In the genomic region with DNA sequence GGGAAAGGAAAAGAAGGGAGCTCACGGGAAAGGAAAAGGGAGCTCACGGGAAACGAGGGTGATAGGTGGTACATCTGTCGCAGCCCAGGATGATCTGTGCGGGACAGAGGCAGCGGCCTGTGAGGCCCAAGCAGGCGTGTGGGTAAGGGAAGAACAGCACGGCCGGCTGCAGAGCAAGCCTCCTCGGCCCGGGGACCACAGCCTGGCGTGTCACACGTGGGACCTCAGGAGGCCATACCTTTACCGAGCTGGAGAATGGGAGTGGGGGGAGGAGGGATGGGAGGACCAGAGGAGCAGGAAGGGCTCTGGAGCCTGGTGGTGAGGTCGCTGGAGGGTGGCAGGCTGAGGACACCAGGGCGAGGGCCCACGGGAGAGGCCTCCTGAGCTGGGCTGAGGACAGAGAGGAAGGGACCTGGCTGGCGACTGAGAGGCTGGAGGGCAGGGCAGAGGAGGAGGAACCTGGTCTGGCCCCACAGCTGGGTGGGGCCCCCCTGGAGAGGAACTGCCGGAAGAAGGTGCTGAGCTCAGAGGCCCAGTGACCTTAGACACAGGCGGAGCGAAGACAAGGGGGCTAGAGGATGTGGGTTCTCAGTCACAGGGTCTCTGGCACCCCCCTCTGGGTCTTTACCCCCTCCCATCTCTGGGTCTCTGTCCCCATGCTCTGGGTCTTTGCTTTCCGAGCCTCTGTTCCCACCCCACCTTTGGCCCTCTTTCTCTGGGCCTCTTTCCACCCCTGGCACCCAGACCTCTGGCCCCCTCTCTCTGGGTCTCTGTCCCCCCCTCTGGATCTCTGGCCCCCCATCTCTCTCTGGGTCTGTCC, we compare ENCODE assay signal across 1 cellular context.
A peak's percentile ranks its signal among the peaks of the same experiment; 100 is the strongest.
TF ChIP-seq lines count a peak whose summit lies in the region.

No MANE protein-coding gene starts in this region.

TF ChIP-seq in HepG2, 621 proteins besides CTCF, POLR2A, EP300 and RAD21 (continued from another document and continues in another):
- TF ChIP-seq ZBTB40 (IDR thresholded peaks at IDR 0.05): no peak
- TF ChIP-seq ZBTB40 (CRISPR knock-in tag; IDR thresholded peaks at IDR 0.05): peak; percentile 67; the same call in 1 of the 2 replicates
- peak; percentile 30; the same call in 1 of the 2 replicates for TF ChIP-seq ZNF281 (CRISPR knock-in tag; IDR thresholded peaks at IDR 0.05; ENCODE audit: borderline replicate concordance)
- peak; percentile 66 for TF ChIP-seq ELF1 (CRISPR knock-in tag; IDR thresholded peaks at IDR 0.05)
- TF ChIP-seq ZNF33B (CRISPR knock-in tag; IDR thresholded peaks at IDR 0.05): peak; percentile 34
- peak; percentile 67; the same call in 1 of the 2 replicates for TF ChIP-seq THAP7 (CRISPR knock-in tag; IDR thresholded peaks at IDR 0.05)
- no peak for TF ChIP-seq FOXA1 (IDR thresholded peaks at IDR 0.05)
- TF ChIP-seq FOXA1 (CRISPR knock-in tag; IDR thresholded peaks at IDR 0.05): no peak
- no peak for TF ChIP-seq DDIT3 (CRISPR knock-in tag; IDR thresholded peaks at IDR 0.05)
- TF ChIP-seq POLR2AphosphoS2 (IDR thresholded peaks at IDR 0.05; ENCODE audit: low read depth, low read length): no peak; the same call in 1 of the 2 replicates
- TF ChIP-seq ZNF468 (CRISPR knock-in tag; IDR thresholded peaks at IDR 0.05): no peak
- no peak for TF ChIP-seq SNAI1 (CRISPR knock-in tag; IDR thresholded peaks at IDR 0.05; ENCODE audit: borderline replicate concordance)
- TF ChIP-seq ZNF749 (CRISPR knock-in tag; IDR thresholded peaks at IDR 0.05; ENCODE audit: borderline replicate concordance): peak; percentile 69; the same call in 1 of the 2 replicates
- peak; percentile 77 for TF ChIP-seq ZNF724P (CRISPR knock-in tag; IDR thresholded peaks at IDR 0.05; ENCODE audit: borderline replicate concordance)
- TF ChIP-seq ZNF329 (CRISPR knock-in tag; IDR thresholded peaks at IDR 0.05; ENCODE audit: low read depth): no peak
- 0 out of 2 replicates have a peak, but pooled peaks have one; percentile 72 for TF ChIP-seq ZNF510 (CRISPR knock-in tag; IDR thresholded peaks at IDR 0.05; ENCODE audit: low read depth)
- TF ChIP-seq ERF (CRISPR knock-in tag; IDR thresholded peaks at IDR 0.05): peak; percentile 79
- TF ChIP-seq DNMT3B (CRISPR knock-in tag; conservative IDR thresholded peaks at IDR 0.05): peak; percentile 77
- 0 out of 2 replicates have a peak, but pooled peaks have one; percentile 26 for TF ChIP-seq ZFP36L2 (CRISPR knock-in tag; IDR thresholded peaks at IDR 0.05)
- no peak for TF ChIP-seq ZNF326 (CRISPR knock-in tag; IDR thresholded peaks at IDR 0.05; ENCODE audit: borderline replicate concordance)
- TF ChIP-seq, protein P1, sequence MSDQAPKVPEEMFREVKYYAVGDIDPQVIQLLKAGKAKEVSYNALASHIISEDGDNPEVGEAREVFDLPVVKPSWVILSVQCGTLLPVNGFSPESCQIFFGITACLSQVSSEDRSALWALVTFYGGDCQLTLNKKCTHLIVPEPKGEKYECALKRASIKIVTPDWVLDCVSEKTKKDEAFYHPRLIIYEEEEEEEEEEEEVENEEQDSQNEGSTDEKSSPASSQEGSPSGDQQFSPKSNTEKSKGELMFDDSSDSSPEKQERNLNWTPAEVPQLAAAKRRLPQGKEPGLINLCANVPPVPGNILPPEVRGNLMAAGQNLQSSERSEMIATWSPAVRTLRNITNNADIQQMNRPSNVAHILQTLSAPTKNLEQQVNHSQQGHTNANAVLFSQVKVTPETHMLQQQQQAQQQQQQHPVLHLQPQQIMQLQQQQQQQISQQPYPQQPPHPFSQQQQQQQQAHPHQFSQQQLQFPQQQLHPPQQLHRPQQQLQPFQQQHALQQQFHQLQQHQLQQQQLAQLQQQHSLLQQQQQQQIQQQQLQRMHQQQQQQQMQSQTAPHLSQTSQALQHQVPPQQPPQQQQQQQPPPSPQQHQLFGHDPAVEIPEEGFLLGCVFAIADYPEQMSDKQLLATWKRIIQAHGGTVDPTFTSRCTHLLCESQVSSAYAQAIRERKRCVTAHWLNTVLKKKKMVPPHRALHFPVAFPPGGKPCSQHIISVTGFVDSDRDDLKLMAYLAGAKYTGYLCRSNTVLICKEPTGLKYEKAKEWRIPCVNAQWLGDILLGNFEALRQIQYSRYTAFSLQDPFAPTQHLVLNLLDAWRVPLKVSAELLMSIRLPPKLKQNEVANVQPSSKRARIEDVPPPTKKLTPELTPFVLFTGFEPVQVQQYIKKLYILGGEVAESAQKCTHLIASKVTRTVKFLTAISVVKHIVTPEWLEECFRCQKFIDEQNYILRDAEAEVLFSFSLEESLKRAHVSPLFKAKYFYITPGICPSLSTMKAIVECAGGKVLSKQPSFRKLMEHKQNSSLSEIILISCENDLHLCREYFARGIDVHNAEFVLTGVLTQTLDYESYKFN (CRISPR knock-in tag; conservative IDR thresholded peaks at IDR 0.05): peak; percentile 70
- peak; percentile 26; the same call in 1 of the 2 replicates for TF ChIP-seq FOXA3 (CRISPR knock-in tag; IDR thresholded peaks at IDR 0.05)
- TF ChIP-seq ZFP41 (CRISPR knock-in tag; IDR thresholded peaks at IDR 0.05; ENCODE audit: borderline replicate concordance): no peak
- TF ChIP-seq FOSL1 (CRISPR knock-in tag; IDR thresholded peaks at IDR 0.05; ENCODE audit: borderline replicate concordance): no peak
- TF ChIP-seq RORA (CRISPR knock-in tag; IDR thresholded peaks at IDR 0.05): no peak
- no peak for TF ChIP-seq DPF2 (CRISPR knock-in tag; IDR thresholded peaks at IDR 0.05; ENCODE audit: borderline replicate concordance, low read depth)
- TF ChIP-seq CHD2 (IDR thresholded peaks at IDR 0.05; ENCODE audit: low read depth, low read length): no peak
- peak; percentile 84 for TF ChIP-seq ZNF629 (CRISPR knock-in tag; conservative IDR thresholded peaks at IDR 0.05)
- no peak for TF ChIP-seq ZNF800 (CRISPR knock-in tag; IDR thresholded peaks at IDR 0.05)
- TF ChIP-seq TAF1 (CRISPR knock-in tag; IDR thresholded peaks at IDR 0.05): peak; percentile 88
- TF ChIP-seq PAWR (CRISPR knock-in tag; IDR thresholded peaks at IDR 0.05; ENCODE audit: borderline replicate concordance): no peak
- TF ChIP-seq ARID2 (CRISPR knock-in tag; IDR thresholded peaks at IDR 0.05; ENCODE audit: borderline replicate concordance): 0 out of 2 replicates have a peak, but pooled peaks have one; percentile 32
- TF ChIP-seq ZNF614 (CRISPR knock-in tag; IDR thresholded peaks at IDR 0.05; ENCODE audit: borderline replicate concordance): peak; percentile 63; the same call in 1 of the 2 replicates
- peak; percentile 96 for TF ChIP-seq SSRP1 (CRISPR knock-in tag; IDR thresholded peaks at IDR 0.05)
- TF ChIP-seq HNRNPUL1 (IDR thresholded peaks at IDR 0.05; ENCODE audit: low read depth, low read length): no peak
- no peak for TF ChIP-seq ZNF546 (CRISPR knock-in tag; conservative IDR thresholded peaks at IDR 0.05)
- no peak for TF ChIP-seq PHF5A (CRISPR knock-in tag; IDR thresholded peaks at IDR 0.05; ENCODE audit: low read depth, unreplicated experiment)
- TF ChIP-seq SNRNP70 (IDR thresholded peaks at IDR 0.05; ENCODE audit: low read depth, low read length): no peak
- TF ChIP-seq ZNF720 (CRISPR knock-in tag; IDR thresholded peaks at IDR 0.05): no peak
- TF ChIP-seq ZNF225 (CRISPR knock-in tag; IDR thresholded peaks at IDR 0.05): peak; percentile 85
- TF ChIP-seq RFXAP (CRISPR knock-in tag; IDR thresholded peaks at IDR 0.05; ENCODE audit: borderline replicate concordance): peak; percentile 32; the same call in 1 of the 2 replicates
- no peak for TF ChIP-seq SOX6 (IDR thresholded peaks at IDR 0.05)
- peak; percentile 58 for TF ChIP-seq SOX6 (CRISPR knock-in tag; IDR thresholded peaks at IDR 0.05)
- no peak; the same call in 1 of the 2 replicates for TF ChIP-seq TP53 (CRISPR knock-in tag; conservative IDR thresholded peaks at IDR 0.05)
